Comparison of ENCODE assay signal across 22 cellular contexts in genomic region chr12:107847430-107847829, GRCh38.
"Had no signal": no experiment of that assay in that cellular context is flagged by ENCODE, and none has a peak within 500 bp of the region (broad histone marks: within the 10 kb centered on the region; RNA-seq: fewer than 3 reads in every experiment).

No MANE protein-coding gene starts in this region.

- H3K36me3 Mint-ChIP-seq: activated CD8-positive, alpha-beta memory T cell treated with anti-CD3 and anti-CD28 coated beads, Interleukin-2, amount 10 ng/mL, durations not matched to agents 7 days and 5 days had no signal

- H3K27ac ChIP-seq: body of pancreas, gastroesophageal sphincter, heart left ventricle, pancreas, psoas muscle, thyroid gland, WERI-Rb-1 had no signal

- H3K4me3 ChIP-seq: body of pancreas, gastroesophageal sphincter, heart left ventricle, mucosa of descending colon, pancreas, psoas muscle, thyroid gland had no signal

- H3K36me3 ChIP-seq: gastroesophageal sphincter, heart left ventricle, pancreas, thyroid gland, WERI-Rb-1 had no signal

- H3K27ac Mint-ChIP-seq: activated CD4-positive, alpha-beta T cell treated with anti-CD3 and anti-CD28 coated beads, Interleukin-2, amount 10 ng/mL, durations not matched to agents 7 days and 5 days; activated CD8-positive, alpha-beta memory T cell treated with anti-CD3 and anti-CD28 coated beads, Interleukin-2, amount 10 ng/mL, durations not matched to agents 7 days and 5 days; activated CD8-positive, alpha-beta T cell treated with anti-CD3 and anti-CD28 coated beads for 36 hours; activated naive CD8-positive, alpha-beta T cell treated with anti-CD3 and anti-CD28 coated beads, Interleukin-2, amount 50 U/mL, for 24 hours; nephron progenitor cell; stimulated activated naive CD8-positive, alpha-beta T cell treated with anti-CD3 and anti-CD28 coated beads, Interleukin-15, Interleukin-2, amounts not matched to agents 100 ng/mL and 50 ng/mL, for 24 hours had no signal

- DNase-seq: activated CD4-positive, alpha-beta T cell treated with anti-CD3 and anti-CD28 coated beads, Interleukin-2, amount 10 ng/mL, durations not matched to agents 7 days and 5 days; activated CD4-positive, CD25-positive, alpha-beta regulatory T cell treated with anti-CD3 and anti-CD28 coated beads, Interleukin-2, amount 50 U/mL, for 72 hours; activated CD8-positive, alpha-beta memory T cell treated with anti-CD3 and anti-CD28 coated beads, Interleukin-2, amount 10 ng/mL, durations not matched to agents 7 days and 5 days; activated CD8-positive, alpha-beta T cell treated with anti-CD3 and anti-CD28 coated beads for 36 hours; activated effector memory CD4-positive, alpha-beta T cell treated with anti-CD3 and anti-CD28 coated beads, Interleukin-2, amount 50 U/mL, for 16 hours; activated naive CD4-positive, alpha-beta T cell treated with anti-CD3 and anti-CD28 coated beads, Interleukin-2, amount 50 U/mL, for 16 hours; activated naive CD8-positive, alpha-beta T cell treated with anti-CD3 and anti-CD28 coated beads, Interleukin-2, amount 50 U/mL, for 24 hours; activated T-cell treated with anti-CD3 and anti-CD28 coated beads for 4 hours; body of pancreas; effector CD4-positive, alpha-beta T cell; heart left ventricle; mucosa of descending colon; nephron progenitor cell; pancreas; psoas muscle; stimulated activated CD4-positive, alpha-beta T cell treated with anti-CD3 and anti-CD28 coated beads, Interleukin-4, amount 100 ng/mL, for 24 hours; substantia nigra; thyroid gland; WERI-Rb-1 had no signal

- H3K9me3 Mint-ChIP-seq: activated CD4-positive, alpha-beta T cell treated with anti-CD3 and anti-CD28 coated beads, Interleukin-2, amount 10 ng/mL, durations not matched to agents 7 days and 5 days; activated CD8-positive, alpha-beta T cell treated with anti-CD3 and anti-CD28 coated beads for 36 hours; activated naive CD8-positive, alpha-beta T cell treated with anti-CD3 and anti-CD28 coated beads, Interleukin-2, amount 50 U/mL, for 24 hours; stimulated activated naive CD8-positive, alpha-beta T cell treated with anti-CD3 and anti-CD28 coated beads, Interleukin-15, Interleukin-2, amounts not matched to agents 100 ng/mL and 50 ng/mL, for 24 hours had no signal

- ATAC-seq: activated CD8-positive, alpha-beta memory T cell treated with anti-CD3 and anti-CD28 coated beads, Interleukin-2, amount 10 ng/mL, durations not matched to agents 7 days and 5 days; activated CD8-positive, alpha-beta T cell treated with anti-CD3 and anti-CD28 coated beads for 36 hours; activated naive CD8-positive, alpha-beta T cell treated with anti-CD3 and anti-CD28 coated beads, Interleukin-2, amount 50 U/mL, for 24 hours; body of pancreas; gastroesophageal sphincter; mucosa of descending colon; pancreas; psoas muscle; right cardiac atrium had no signal

- H3K4me1 ChIP-seq: psoas muscle had no signal

- H3K9me3 ChIP-seq: body of pancreas, gastroesophageal sphincter, heart left ventricle, mucosa of descending colon, pancreas, psoas muscle, thyroid gland had no signal

- H3K4me3 Mint-ChIP-seq: activated CD4-positive, alpha-beta T cell treated with anti-CD3 and anti-CD28 coated beads, Interleukin-2, amount 10 ng/mL, durations not matched to agents 7 days and 5 days; activated CD8-positive, alpha-beta memory T cell treated with anti-CD3 and anti-CD28 coated beads, Interleukin-2, amount 10 ng/mL, durations not matched to agents 7 days and 5 days; activated CD8-positive, alpha-beta T cell treated with anti-CD3 and anti-CD28 coated beads for 36 hours; activated naive CD8-positive, alpha-beta T cell treated with anti-CD3 and anti-CD28 coated beads, Interleukin-2, amount 50 U/mL, for 24 hours; nephron progenitor cell; stimulated activated naive CD8-positive, alpha-beta T cell treated with anti-CD3 and anti-CD28 coated beads, Interleukin-15, Interleukin-2, amounts not matched to agents 100 ng/mL and 50 ng/mL, for 24 hours had no signal

- H3K4me1 Mint-ChIP-seq: activated CD4-positive, alpha-beta T cell treated with anti-CD3 and anti-CD28 coated beads, Interleukin-2, amount 10 ng/mL, durations not matched to agents 7 days and 5 days had no signal
